Comparison of ENCODE assay signal across 39 cellular contexts in genomic region chr18:2123077-2123476, GRCh38.
"Had no signal": no experiment of that assay in that cellular context is flagged by ENCODE, and none has a peak within 500 bp of the region (broad histone marks: within the 10 kb centered on the region; RNA-seq: fewer than 3 reads in every experiment).

No MANE protein-coding gene starts in this region.

- H3K9me3 Mint-ChIP-seq: activated naive CD4-positive, alpha-beta T cell treated with anti-CD3 and anti-CD28 coated beads for 36 hours; activated naive CD4-positive, alpha-beta T cell treated with anti-CD3 and anti-CD28 coated beads, Interleukin-2, amount 10 ng/mL, durations not matched to agents 7 days and 5 days; activated naive CD4-positive, alpha-beta T cell treated with anti-CD3 and anti-CD28 coated beads, Interleukin-2, amount 50 U/mL, for 24 hours; activated naive CD8-positive, alpha-beta T cell treated with anti-CD3 and anti-CD28 coated beads for 36 hours; activated naive CD8-positive, alpha-beta T cell treated with anti-CD3 and anti-CD28 coated beads, Interleukin-2, amount 10 ng/mL, durations not matched to agents 7 days and 5 days; activated T-cell treated with anti-CD3 and anti-CD28 coated beads, Interleukin-2, amount 50 U/mL, for 24 hours; activated T-cell treated with anti-CD3 and anti-CD28 coated beads, Interleukin-2, amount 50 U/mL, for 4 hours; activated T-cell treated with anti-CD3 and anti-CD28 coated beads, Interleukin-2, amount 50 U/mL, for 72 hours; activated T-helper 1 cell treated with anti-CD3 and anti-CD28 coated beads, Interleukin-12 subunit alpha, Interleukin-12 subunit beta, Interleukin-2, Interleukin-4 antibody, amounts not matched to agents 30 ng/mL and 10 ng/mL and 1 ng/mL, durations not matched to agents 14 hours and 24 hours and 36 hours; activated T-helper 17 cell treated with anti-CD3 and anti-CD28 coated beads, Interleukin-2, amount 50 U/mL, for 72 hours; activated T-helper 2 cell treated with anti-CD3 and anti-CD28 coated beads, Interferon-gamma antibody, Interleukin-2, Interleukin-4, amounts not matched to agents 10 μg/mL and 5 μg/mL and 100 μg/mL, durations not matched to agents 14 hours and 24 hours and 36 hours had no signal

- H3K27ac Mint-ChIP-seq: activated naive CD4-positive, alpha-beta T cell treated with anti-CD3 and anti-CD28 coated beads for 36 hours; activated naive CD4-positive, alpha-beta T cell treated with anti-CD3 and anti-CD28 coated beads, Interleukin-2, amount 10 ng/mL, durations not matched to agents 7 days and 5 days; activated naive CD4-positive, alpha-beta T cell treated with anti-CD3 and anti-CD28 coated beads, Interleukin-2, amount 50 U/mL, for 24 hours; activated naive CD4-positive, alpha-beta T cell treated with anti-CD3 and anti-CD28 coated beads, Interleukin-2, amount 50 U/mL, for 72 hours; activated naive CD8-positive, alpha-beta T cell; activated naive CD8-positive, alpha-beta T cell treated with anti-CD3 and anti-CD28 coated beads for 36 hours; activated naive CD8-positive, alpha-beta T cell treated with anti-CD3 and anti-CD28 coated beads, Interleukin-2, amount 10 ng/mL, durations not matched to agents 7 days and 5 days; activated naive CD8-positive, alpha-beta T cell treated with anti-CD3 and anti-CD28 coated beads, Interleukin-2, amount 50 U/mL, for 24 hours; activated T-cell treated with anti-CD3 and anti-CD28 coated beads, Interleukin-2, amount 50 U/mL, for 24 hours; activated T-cell treated with anti-CD3 and anti-CD28 coated beads, Interleukin-2, amount 50 U/mL, for 72 hours; activated T-helper 1 cell treated with anti-CD3 and anti-CD28 coated beads, Interleukin-12 subunit alpha, Interleukin-12 subunit beta, Interleukin-2, Interleukin-4 antibody, amounts not matched to agents 30 ng/mL and 10 ng/mL and 1 ng/mL, durations not matched to agents 14 hours and 24 hours and 36 hours; activated T-helper 17 cell treated with anti-CD3 and anti-CD28 coated beads, Interleukin-2, amount 50 U/mL, for 72 hours; activated T-helper 2 cell treated with anti-CD3 and anti-CD28 coated beads, Interferon-gamma antibody, Interleukin-2, Interleukin-4, amounts not matched to agents 10 μg/mL and 5 μg/mL and 100 μg/mL, durations not matched to agents 14 hours and 24 hours and 36 hours; brain had no signal

- H3K27me3 ChIP-seq: adrenal gland, ascending aorta, body of pancreas, brain microvascular endothelial cell, breast epithelium, cardiac muscle cell had no signal

- H3K9me3 ChIP-seq: adrenal gland, ascending aorta, body of pancreas, breast epithelium had no signal

- H3K4me3 ChIP-seq: adrenal gland, ascending aorta, body of pancreas, breast epithelium, cardiac muscle cell had no signal

- H3K36me3 ChIP-seq: adrenal gland, ascending aorta, brain microvascular endothelial cell, breast epithelium, cardiac muscle cell had no signal

- DNase-seq: activated effector memory CD4-positive, alpha-beta T cell treated with anti-CD3 and anti-CD28 coated beads, Interleukin-2, amount 50 U/mL, for 16 hours; activated effector memory CD4-positive, alpha-beta T cell treated with Interleukin-2 at 50 U/mL for 16 hours; activated gamma-delta T cell; activated gamma-delta T cell treated with Interleukin-2 at 50 U/mL for 16 hours; activated naive CD4-positive, alpha-beta T cell; activated naive CD4-positive, alpha-beta T cell treated with anti-CD3 and anti-CD28 coated beads for 36 hours; activated naive CD4-positive, alpha-beta T cell treated with anti-CD3 and anti-CD28 coated beads, Interleukin-2, amount 10 ng/mL, durations not matched to agents 7 days and 5 days; activated naive CD4-positive, alpha-beta T cell treated with anti-CD3 and anti-CD28 coated beads, Interleukin-2, amount 50 U/mL, for 16 hours; activated naive CD4-positive, alpha-beta T cell treated with Interleukin-2 at 50 U/mL for 16 hours; activated naive CD8-positive, alpha-beta T cell treated with anti-CD3 and anti-CD28 coated beads for 36 hours; activated naive CD8-positive, alpha-beta T cell treated with anti-CD3 and anti-CD28 coated beads, Interleukin-2, amount 10 ng/mL, durations not matched to agents 7 days and 5 days; activated naive CD8-positive, alpha-beta T cell treated with anti-CD3 and anti-CD28 coated beads, Interleukin-2, amount 50 U/mL, for 24 hours; activated T-cell treated with anti-CD3 and anti-CD28 coated beads, Interleukin-2, amount 50 U/mL, for 24 hours; activated T-cell treated with anti-CD3 and anti-CD28 coated beads, Interleukin-2, amount 50 U/mL, for 4 hours; activated T-cell treated with anti-CD3 and anti-CD28 coated beads, Interleukin-2, amount 50 U/mL, for 48 hours; activated T-cell treated with anti-CD3 and anti-CD28 coated beads, Interleukin-2, amount 50 U/mL, for 72 hours; adrenal gland; amniotic stem cell; amygdala; anterior cingulate cortex; aorta; body of pancreas; brain microvascular endothelial cell; caudate nucleus; central memory CD4-positive, alpha-beta T cell; cerebellar nuclear complex had no signal

- FAIRE-seq: astrocyte, bronchial epithelial cell had no signal

- H3K27ac ChIP-seq: adrenal gland, ascending aorta, body of pancreas, brain microvascular endothelial cell, breast epithelium, cardiac muscle cell had no signal

- H3K36me3 Mint-ChIP-seq: activated naive CD4-positive, alpha-beta T cell treated with anti-CD3 and anti-CD28 coated beads, Interleukin-2, amount 10 ng/mL, durations not matched to agents 7 days and 5 days; activated naive CD4-positive, alpha-beta T cell treated with anti-CD3 and anti-CD28 coated beads, Interleukin-2, amount 50 U/mL, for 24 hours; activated naive CD4-positive, alpha-beta T cell treated with anti-CD3 and anti-CD28 coated beads, Interleukin-2, amount 50 U/mL, for 72 hours; activated naive CD8-positive, alpha-beta T cell; activated naive CD8-positive, alpha-beta T cell treated with anti-CD3 and anti-CD28 coated beads for 36 hours; activated naive CD8-positive, alpha-beta T cell treated with anti-CD3 and anti-CD28 coated beads, Interleukin-2, amount 10 ng/mL, durations not matched to agents 7 days and 5 days; brain had no signal

- H3K4me3 Mint-ChIP-seq: activated naive CD4-positive, alpha-beta T cell treated with anti-CD3 and anti-CD28 coated beads for 36 hours; activated naive CD4-positive, alpha-beta T cell treated with anti-CD3 and anti-CD28 coated beads, Interleukin-2, amount 10 ng/mL, durations not matched to agents 7 days and 5 days; activated naive CD4-positive, alpha-beta T cell treated with anti-CD3 and anti-CD28 coated beads, Interleukin-2, amount 50 U/mL, for 24 hours; activated naive CD8-positive, alpha-beta T cell; activated naive CD8-positive, alpha-beta T cell treated with anti-CD3 and anti-CD28 coated beads for 36 hours; activated naive CD8-positive, alpha-beta T cell treated with anti-CD3 and anti-CD28 coated beads, Interleukin-2, amount 10 ng/mL, durations not matched to agents 7 days and 5 days; activated naive CD8-positive, alpha-beta T cell treated with anti-CD3 and anti-CD28 coated beads, Interleukin-2, amount 50 U/mL, for 24 hours; activated T-cell treated with anti-CD3 and anti-CD28 coated beads, Interleukin-2, amount 50 U/mL, for 24 hours; activated T-cell treated with anti-CD3 and anti-CD28 coated beads, Interleukin-2, amount 50 U/mL, for 4 hours; activated T-cell treated with anti-CD3 and anti-CD28 coated beads, Interleukin-2, amount 50 U/mL, for 72 hours; activated T-helper 1 cell treated with anti-CD3 and anti-CD28 coated beads, Interleukin-12 subunit alpha, Interleukin-12 subunit beta, Interleukin-2, Interleukin-4 antibody, amounts not matched to agents 30 ng/mL and 10 ng/mL and 1 ng/mL, durations not matched to agents 14 hours and 24 hours and 36 hours; activated T-helper 17 cell treated with anti-CD3 and anti-CD28 coated beads, Interleukin-2, amount 50 U/mL, for 72 hours; brain; central memory CD8-positive, alpha-beta T cell had no signal

- H3K4me1 ChIP-seq: adrenal gland, ascending aorta, body of pancreas, breast epithelium had no signal

- H3K27me3 Mint-ChIP-seq: activated naive CD4-positive, alpha-beta T cell treated with anti-CD3 and anti-CD28 coated beads, Interleukin-2, amount 10 ng/mL, durations not matched to agents 7 days and 5 days; activated naive CD8-positive, alpha-beta T cell treated with anti-CD3 and anti-CD28 coated beads for 36 hours had no signal

- H3K4me1 Mint-ChIP-seq: activated naive CD4-positive, alpha-beta T cell treated with anti-CD3 and anti-CD28 coated beads, Interleukin-2, amount 10 ng/mL, durations not matched to agents 7 days and 5 days; activated naive CD4-positive, alpha-beta T cell treated with anti-CD3 and anti-CD28 coated beads, Interleukin-2, amount 50 U/mL, for 24 hours; activated naive CD8-positive, alpha-beta T cell treated with anti-CD3 and anti-CD28 coated beads for 36 hours; activated naive CD8-positive, alpha-beta T cell treated with anti-CD3 and anti-CD28 coated beads, Interleukin-2, amount 10 ng/mL, durations not matched to agents 7 days and 5 days; activated naive CD8-positive, alpha-beta T cell treated with anti-CD3 and anti-CD28 coated beads, Interleukin-2, amount 50 U/mL, for 24 hours; activated T-helper 17 cell treated with anti-CD3 and anti-CD28 coated beads, Interleukin-2, amount 50 U/mL, for 72 hours; brain; central memory CD8-positive, alpha-beta T cell had no signal

- ATAC-seq: activated naive CD4-positive, alpha-beta T cell treated with anti-CD3 and anti-CD28 coated beads, Interleukin-2, amount 50 U/mL, for 72 hours; activated naive CD8-positive, alpha-beta T cell treated with anti-CD3 and anti-CD28 coated beads, Interleukin-2, amount 50 U/mL, for 24 hours; activated T-cell treated with anti-CD3 and anti-CD28 coated beads, Interleukin-2, amount 50 U/mL, for 4 hours; activated T-cell treated with anti-CD3 and anti-CD28 coated beads, Interleukin-2, amount 50 U/mL, for 72 hours; activated T-helper 17 cell treated with anti-CD3 and anti-CD28 coated beads, Interleukin-2, amount 50 U/mL, for 72 hours; body of pancreas had no signal
